Comparison of ENCODE assay signal across 23 cellular contexts in genomic region chr21:37410639-37411038, GRCh38.
"Had no signal": no experiment of that assay in that cellular context is flagged by ENCODE, and none has a peak within 500 bp of the region (broad histone marks: within the 10 kb centered on the region; RNA-seq: fewer than 3 reads in every experiment).

No MANE protein-coding gene starts in this region.

- H3K27ac ChIP-seq: breast epithelium, SJSA1 had no signal

- H3K9me3 ChIP-seq: breast epithelium, SJSA1 had no signal

- H3K4me3 ChIP-seq: breast epithelium, K562, SJSA1 had no signal

- H3K27ac Mint-ChIP-seq: activated CD4-positive, alpha-beta memory T cell treated with anti-CD3 and anti-CD28 coated beads, Interleukin-2, amount 10 ng/mL, durations not matched to agents 7 days and 5 days had no signal

- ATAC-seq: K562, PC-3 had no signal

- H3K27me3 ChIP-seq: breast epithelium, SJSA1 had no signal

- H3K9me3 Mint-ChIP-seq: activated CD4-positive, alpha-beta memory T cell treated with anti-CD3 and anti-CD28 coated beads, Interleukin-2, amount 10 ng/mL, durations not matched to agents 7 days and 5 days; activated naive CD4-positive, alpha-beta T cell treated with anti-CD3 and anti-CD28 coated beads for 36 hours had no signal

- DNase-seq: activated CD4-positive, alpha-beta memory T cell treated with anti-CD3 and anti-CD28 coated beads, Interleukin-2, amount 10 ng/mL, durations not matched to agents 7 days and 5 days; activated CD4-positive, alpha-beta T cell treated with anti-CD3 and anti-CD28 coated beads, Interleukin-2, amount 50 U/mL, for 1 hour; activated CD4-positive, CD25-positive, alpha-beta regulatory T cell; activated CD8-positive, alpha-beta memory T cell treated with anti-CD3 and anti-CD28 coated beads, Interleukin-2, amount 50 U/mL, for 48 hours; activated gamma-delta T cell; activated naive CD4-positive, alpha-beta T cell treated with anti-CD3 and anti-CD28 coated beads for 36 hours; activated T-cell treated with anti-CD3 and anti-CD28 coated beads, Interleukin-2, amount 50 U/mL, for 1 hour; caudate nucleus; Kasumi-1; NCI-H1105 treated with DMSO at 0.1 percent for 48 hours; NCI-H1436 treated with DMSO at 0.1 percent for 48 hours; NCI-H187; NCI-H2081; NCI-H446; NCI-H524; PC-3; SHP77; T-helper 2 cell; T1000 had no signal

- H3K4me3 Mint-ChIP-seq: activated CD4-positive, alpha-beta memory T cell treated with anti-CD3 and anti-CD28 coated beads, Interleukin-2, amount 10 ng/mL, durations not matched to agents 7 days and 5 days; activated naive CD4-positive, alpha-beta T cell treated with anti-CD3 and anti-CD28 coated beads for 36 hours had no signal

- H3K36me3 ChIP-seq: breast epithelium, SJSA1 had no signal

- H3K27me3 Mint-ChIP-seq: activated CD4-positive, alpha-beta memory T cell treated with anti-CD3 and anti-CD28 coated beads, Interleukin-2, amount 10 ng/mL, durations not matched to agents 7 days and 5 days; activated naive CD8-positive, alpha-beta T cell had no signal
